27 cellular contexts compared by ENCODE assay signal in the genomic region with DNA sequence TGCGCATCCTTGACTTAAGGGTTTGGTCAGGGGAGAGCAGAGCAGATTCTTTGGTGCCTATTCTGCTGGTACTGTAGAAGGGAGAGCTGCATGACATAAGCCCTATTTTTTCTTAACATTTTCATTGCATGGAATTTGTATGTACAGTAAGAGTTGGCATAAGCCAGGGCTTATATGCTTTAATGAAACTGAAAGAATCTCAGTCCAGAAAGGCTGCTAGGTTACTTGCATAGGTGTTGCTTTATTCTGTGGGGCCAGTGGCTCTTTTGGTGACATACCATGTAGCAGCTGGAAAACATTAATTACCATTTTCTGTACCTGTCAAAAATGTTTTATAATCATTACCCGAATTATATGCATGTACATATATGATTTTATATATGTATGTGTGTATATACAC.
"Had no signal": no experiment of that assay in that cellular context is flagged by ENCODE, and none has a peak within 500 bp of the region (broad histone marks: within the 10 kb centered on the region; RNA-seq: fewer than 3 reads in every experiment).

No MANE protein-coding gene starts in this region.

- H3K4me1 ChIP-seq: lower lobe of right lung, right atrium auricular region, right lobe of liver, testis, thyroid gland, upper lobe of left lung had no signal

- H3K27ac Mint-ChIP-seq: naive thymus-derived CD4-positive, alpha-beta T cell; progenitor cell of endocrine pancreas; stimulated activated naive B cell treated with anti-CD40 and anti-IgM and Interleukin-4, amounts not matched to agents 10 μg/mL and 1 μg/mL and 100 μg/mL, for 72 hours had no signal

- H3K4me3 Mint-ChIP-seq: immature natural killer cell; naive thymus-derived CD4-positive, alpha-beta T cell; natural killer cell treated with Interleukin-12 subunit alpha and Interleukin-12 subunit beta and Interleukin-15 and Interleukin-18, amount 100 ng/mL, for 72 hours; stimulated activated naive B cell treated with anti-CD40 and anti-IgM and Interleukin-4, amounts not matched to agents 10 μg/mL and 1 μg/mL and 100 μg/mL, for 72 hours had no signal

- H3K9me3 ChIP-seq: ovary, right lobe of liver, testis, thyroid gland had no signal

- ATAC-seq: left colon; left lung; lower lobe of right lung; mucosa of descending colon; naive thymus-derived CD4-positive, alpha-beta T cell; natural killer cell treated with Interleukin-12 subunit alpha and Interleukin-12 subunit beta and Interleukin-15 and Interleukin-18, amount 100 ng/mL, for 72 hours; right lobe of liver; stimulated activated naive B cell treated with anti-CD40 and anti-IgM and Interleukin-4, amounts not matched to agents 10 μg/mL and 1 μg/mL and 100 μg/mL, for 72 hours; stimulated activated naive CD8-positive, alpha-beta T cell treated with anti-CD3 and anti-CD28 coated beads, Interleukin-15, Interleukin-2, amounts not matched to agents 100 U/mL and 50 U/mL, for 24 hours had no signal

- H3K36me3 ChIP-seq: lower lobe of right lung, ovary, right atrium auricular region, right lobe of liver, thyroid gland, transverse colon, upper lobe of left lung had no signal

- H3K27me3 Mint-ChIP-seq: naive thymus-derived CD4-positive, alpha-beta T cell; natural killer cell treated with Interleukin-12 subunit alpha and Interleukin-12 subunit beta and Interleukin-15 and Interleukin-18, amount 100 ng/mL, for 72 hours; progenitor cell of endocrine pancreas had no signal

- H3K27me3 ChIP-seq: left lung, ovary, right atrium auricular region, right lobe of liver, stomach, testis, thyroid gland, transverse colon, upper lobe of left lung had no signal

- H3K27ac ChIP-seq: left lung, lower lobe of right lung, ovary, right atrium auricular region, right lobe of liver, stomach, testis, thyroid gland, transverse colon, upper lobe of left lung had no signal

- H3K4me3 ChIP-seq: left lung, lower lobe of right lung, mucosa of descending colon, ovary, right atrium auricular region, right lobe of liver, stomach, testis, thyroid gland, transverse colon, upper lobe of left lung had no signal

- H3K4me1 Mint-ChIP-seq: stimulated activated naive B cell treated with anti-CD40 and anti-IgM and Interleukin-4, amounts not matched to agents 10 μg/mL and 1 μg/mL and 100 μg/mL, for 72 hours had no signal

- DNase-seq: hypothalamus; immature natural killer cell; kidney; left colon; left lung; lower lobe of right lung; mammary epithelial cell; mesenchymal stem cell; midbrain; mucosa of descending colon; naive thymus-derived CD4-positive, alpha-beta T cell; ovary; right lobe of liver; stimulated activated CD4-positive, alpha-beta T cell treated with anti-CD3 and anti-CD28 coated beads, Interleukin-12 subunit alpha, Interleukin-12 subunit beta, amount 100 ng/mL, for 4 hours; stimulated activated CD4-positive, alpha-beta T cell treated with anti-CD3 and anti-CD28 coated beads, Interleukin-15, amount 100 ng/mL, for 24 hours; stimulated activated CD4-positive, alpha-beta T cell treated with anti-CD3 and anti-CD28 coated beads, Interleukin-2, amount 100 ng/mL, for 24 hours; stimulated activated CD4-positive, alpha-beta T cell treated with anti-CD3 and anti-CD28 coated beads, Interleukin-4, amount 100 ng/mL, for 1 hour; stimulated activated naive B cell treated with anti-CD40 and anti-IgM and Interleukin-4, amounts not matched to agents 10 μg/mL and 1 μg/mL and 100 μg/mL, for 72 hours; stimulated activated naive CD8-positive, alpha-beta T cell treated with anti-CD3 and anti-CD28 coated beads, Interleukin-15, Interleukin-2, amounts not matched to agents 100 U/mL and 50 U/mL, for 24 hours; stomach; testis; thyroid gland; transverse colon; upper lobe of left lung had no signal
